11 cellular contexts compared by ENCODE assay signal in genomic region chr16:31301708-31302400, GRCh38. TPM values are rescaled to one million over a fixed set of nuclear protein-coding genes. Genes with fewer than 3 reads are reported as not detected.
DNase-seq lines count a peak whose midpoint lies in the region; ATAC-seq and TF ChIP-seq lines count a peak whose summit lies in the region.
"Had no signal": no experiment of that assay in that cellular context is flagged by ENCODE, and none has a peak within 500 bp of the region (broad histone marks: within the 10 kb centered on the region; RNA-seq: fewer than 3 reads in every experiment).

No MANE protein-coding gene starts in this region.

- H3K36me3 Mint-ChIP-seq in activated CD8-positive, alpha-beta T cell treated with anti-CD3 and anti-CD28 coated beads for 36 hours (ENCODE audit: low read depth): no peaks in the 10 kb centered on the region
- H3K36me3 Mint-ChIP-seq in memory B cell: peaks cover 20% of the 10 kb centered on the region
- H3K36me3 Mint-ChIP-seq: type B pancreatic cell had no signal

- DNase-seq in Daoy (ENCODE audit: low read depth): peak; percentile 21
- DNase-seq in HuH-7 (ENCODE audit: low spot score): peak; percentile 17
- DNase-seq in activated CD8-positive, alpha-beta T cell treated with anti-CD3 and anti-CD28 coated beads for 36 hours: peak; percentile 9
- no peak for DNase-seq in memory B cell (ENCODE audit: low spot score in 2 of 2)
- DNase-seq in posterior vena cava (ENCODE audit: low spot score): no peak
- DNase-seq in NCI-H82 treated with DMSO at 0.1 percent for 48 hours (lab: John Stamatoyannopoulos, UW; ENCODE audit: unreplicated experiment): no peak
- DNase-seq in NCI-H2196 treated with DMSO at 0.1 percent for 48 hours (lab: John Stamatoyannopoulos, UW; ENCODE audit: unreplicated experiment): no peak
- DNase-seq: activated CD8-positive, alpha-beta memory T cell treated with anti-CD3 and anti-CD28 coated beads, Interleukin-2, amount 50 U/mL, for 4 hours; NCI-H2029 had no signal

- intact Hi-C loops in activated CD8-positive, alpha-beta T cell treated with anti-CD3 and anti-CD28 coated beads for 36 hours (cut with micrococcal nuclease): no loop called here
- intact Hi-C loops in posterior vena cava (cut with DNase I): no loop called here

- CTCF ChIA-PET in activated CD8-positive, alpha-beta T cell treated with anti-CD3 and anti-CD28 coated beads for 36 hours (lab: Charles Lee): interaction anchor here (0.7 to 1.8 kb wide), 4 partner anchors 140 to 259 kb away, joined by 3 to 7 read pairs (median 3); partner anchors contain the start of gene ZNF843

- TF ChIP-seq CTCF in activated CD8-positive, alpha-beta T cell treated with anti-CD3 and anti-CD28 coated beads for 36 hours (IDR thresholded peaks at IDR 0.05): no peak

- peak; percentile 64 for ATAC-seq in activated CD8-positive, alpha-beta T cell treated with anti-CD3 and anti-CD28 coated beads for 36 hours
- ATAC-seq in memory B cell (ENCODE audit: low read depth) (peak; percentile 63), GM21526 (IDR thresholded peaks at IDR 0.05; ENCODE audit: low FRiP score, unreplicated experiment) (no peak)

- H3K4me3 Mint-ChIP-seq in activated CD8-positive, alpha-beta T cell treated with anti-CD3 and anti-CD28 coated beads for 36 hours: no peak overlapping the region
- no peak overlapping the region for H3K4me3 Mint-ChIP-seq in memory B cell
- H3K4me3 Mint-ChIP-seq: type B pancreatic cell had no signal

- no peaks in the 10 kb centered on the region for H3K9me3 Mint-ChIP-seq in activated CD8-positive, alpha-beta T cell treated with anti-CD3 and anti-CD28 coated beads for 36 hours
- no peaks in the 10 kb centered on the region for H3K9me3 Mint-ChIP-seq in memory B cell
- H3K9me3 Mint-ChIP-seq: type B pancreatic cell had no signal

- peaks cover 6% of the 10 kb centered on the region for H3K4me1 Mint-ChIP-seq in activated CD8-positive, alpha-beta T cell treated with anti-CD3 and anti-CD28 coated beads for 36 hours (ENCODE audit: low read depth)
- peaks cover 20% of the 10 kb centered on the region for H3K4me1 Mint-ChIP-seq in memory B cell

- POLR2A ChIA-PET in activated CD8-positive, alpha-beta T cell treated with anti-CD3 and anti-CD28 coated beads for 36 hours (lab: Charles Lee): no interaction called here

- peaks cover 6% of the 10 kb centered on the region for H3K27me3 Mint-ChIP-seq in activated CD8-positive, alpha-beta T cell treated with anti-CD3 and anti-CD28 coated beads for 36 hours
- H3K27me3 Mint-ChIP-seq in memory B cell: no peaks in the 10 kb centered on the region

- H3K27ac Mint-ChIP-seq in activated CD8-positive, alpha-beta T cell treated with anti-CD3 and anti-CD28 coated beads for 36 hours: no peak overlapping the region
- H3K27ac Mint-ChIP-seq in memory B cell: no peak overlapping the region
- H3K27ac Mint-ChIP-seq: type B pancreatic cell had no signal

RNA-seq across cellular contexts. Expression of gene ITGAM, which starts 42.1 kb away (rescaled TPM):
- not detected in 2 replicates for total RNA-seq in Daoy (2014; rRNA removed; shearing (Covaris generic))
- total RNA-seq in activated CD8-positive, alpha-beta T cell treated with anti-CD3 and anti-CD28 coated beads for 36 hours: under 1 TPM; 0.88 to 0.96 TPM
- 10 to 100 TPM; 12.3 to 35.7 TPM for total RNA-seq in posterior vena cava

RNA-seq across cellular contexts. Expression of gene ITGAX, which starts 53.1 kb away (rescaled TPM):
- 0.42 and 1.5 TPM in 2 replicates for total RNA-seq in Daoy (2014; rRNA removed; shearing (Covaris generic))
- total RNA-seq in activated CD8-positive, alpha-beta T cell treated with anti-CD3 and anti-CD28 coated beads for 36 hours: 1 to 10 TPM; 4.4 to 5.4 TPM
- 10 to 100 TPM; 13.4 to 15.2 TPM for total RNA-seq in posterior vena cava

Comparison
In these comparisons a context has a peak if more than half of its experiments do, and no peak if none do; other contexts are left out.
1. DNase-seq: peak in Daoy (single experiment), HuH-7 (single experiment) and activated CD8-positive, alpha-beta T cell treated with anti-CD3 and anti-CD28 coated beads for 36 hours (single experiment); none in memory B cell (0 of 2), posterior vena cava (single experiment), NCI-H82 treated with DMSO at 0.1 percent for 48 hours (single experiment) and NCI-H2196 treated with DMSO at 0.1 percent for 48 hours (single experiment).
2. RNA of gene ITGAM, which starts 42.1 kb away (total RNA-seq): 12.3 to 35.7 TPM in posterior vena cava; 0.88 to 0.96 TPM in activated CD8-positive, alpha-beta T cell treated with anti-CD3 and anti-CD28 coated beads for 36 hours and not detected in Daoy; every median in the first group is over 4 times any median in the second.